Comparison of ENCODE assay signal across 8 cellular contexts in the genomic region with DNA sequence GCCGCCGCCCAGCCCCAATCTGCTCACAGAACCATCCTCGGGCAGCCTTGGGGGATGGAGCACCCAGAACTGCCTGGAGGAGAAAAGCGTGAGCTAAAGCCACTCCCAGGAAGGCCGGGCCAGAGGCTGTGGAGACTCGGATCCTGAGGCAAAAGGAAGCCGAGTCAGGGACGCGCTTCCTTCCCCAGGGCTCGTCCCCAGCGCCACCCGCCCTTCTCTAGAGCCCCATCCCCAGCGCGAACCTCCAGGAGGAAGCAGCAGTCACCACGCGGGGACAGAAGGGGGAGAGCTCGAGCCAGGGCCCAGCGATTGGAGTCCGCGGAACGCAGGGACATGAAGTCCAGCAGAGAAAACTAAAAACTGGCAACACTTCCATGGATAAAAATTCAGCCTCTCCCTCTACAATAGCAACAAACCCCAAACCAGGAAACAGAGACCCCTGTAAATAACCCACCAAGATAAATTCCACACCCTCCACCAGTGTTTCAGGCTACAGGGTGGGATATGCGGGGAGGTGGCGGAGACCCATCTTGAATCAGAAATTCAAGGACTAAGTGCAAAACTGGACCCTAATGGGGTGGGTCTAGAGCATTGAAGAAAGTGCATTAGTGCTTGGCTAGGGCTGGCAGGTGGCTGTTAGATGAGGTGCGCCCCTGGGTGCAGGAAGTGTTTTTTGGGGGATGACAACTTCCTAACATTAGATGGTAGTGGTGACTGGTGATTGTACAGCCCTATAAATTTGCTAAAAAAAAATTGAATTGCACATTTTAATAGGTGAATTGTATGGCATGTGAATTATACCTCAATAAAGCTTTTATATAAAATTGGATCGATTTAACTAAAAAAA.
DNase-seq lines count a peak whose midpoint lies in the region; TF ChIP-seq lines count a peak whose summit lies in the region.

No MANE protein-coding gene starts in this region.

- H3K36me3 Mint-ChIP-seq in activated CD4-positive, alpha-beta memory T cell treated with anti-CD3 and anti-CD28 coated beads, Interleukin-2, amount 10 ng/mL, durations not matched to agents 7 days and 5 days (ENCODE audit: low read depth), result peaks cover 14% of the 10 kb centered on the region

- H3K27me3 ChIP-seq in HUES6 (ENCODE audit: control insufficient read depth, insufficient read depth, low read length) (no peaks in the 10 kb centered on the region), vagina (no peaks in the 10 kb centered on the region)

- DNase-seq in CD1c-positive myeloid dendritic cell (ENCODE audit: extremely low spot score) (peak; percentile 88), fibroblast of the conjunctiva (ENCODE audit: low read depth) (peak; percentile 58), myocyte (ENCODE audit: low read depth) (peak; percentile 62), vagina (ENCODE audit: extremely low spot score in 2 of 2) (no peak), NCI-H2196 treated with DMSO at 0.1 percent for 48 hours (lab: John Stamatoyannopoulos, UW; ENCODE audit: unreplicated experiment) (no peak), NCI-H1092 treated with DMSO at 0.1 percent for 48 hours (lab: John Stamatoyannopoulos, UW) (no peak)
- peak; percentile 50 for DNase-seq in activated CD4-positive, alpha-beta memory T cell treated with anti-CD3 and anti-CD28 coated beads, Interleukin-2, amount 10 ng/mL, durations not matched to agents 7 days and 5 days

- H3K9me3 Mint-ChIP-seq in activated CD4-positive, alpha-beta memory T cell treated with anti-CD3 and anti-CD28 coated beads, Interleukin-2, amount 10 ng/mL, durations not matched to agents 7 days and 5 days, result peaks cover 7% of the 10 kb centered on the region

- H3K27ac ChIP-seq in HUES6 (ENCODE audit: low read depth, low read length), result no peak overlapping the region
- peak overlapping the region; percentile 60 for H3K27ac ChIP-seq in vagina

- CTCF ChIA-PET in activated CD4-positive, alpha-beta memory T cell treated with anti-CD3 and anti-CD28 coated beads, Interleukin-2, amount 10 ng/mL, durations not matched to agents 7 days and 5 days (lab: Charles Lee), result interaction anchor here (0.6 kb wide), 1 partner anchor 192 kb away, joined by 3 read pairs; no protein-coding TSS in a partner anchor

- H3K36me3 ChIP-seq in HUES6 (ENCODE audit: control insufficient read depth, insufficient read depth, low read length), result peaks cover 6% of the 10 kb centered on the region
- no peaks in the 10 kb centered on the region for H3K36me3 ChIP-seq in vagina

- H3K4me1 Mint-ChIP-seq in activated CD4-positive, alpha-beta memory T cell treated with anti-CD3 and anti-CD28 coated beads, Interleukin-2, amount 10 ng/mL, durations not matched to agents 7 days and 5 days, result peaks cover 7% of the 10 kb centered on the region

- H3K9ac ChIP-seq in HUES6 (ENCODE audit: low read length), result peak overlapping the region; percentile 9

- POLR2A ChIA-PET in activated CD4-positive, alpha-beta memory T cell treated with anti-CD3 and anti-CD28 coated beads, Interleukin-2, amount 10 ng/mL, durations not matched to agents 7 days and 5 days (lab: Charles Lee), result no interaction called here

- H3K27ac Mint-ChIP-seq in activated CD4-positive, alpha-beta memory T cell treated with anti-CD3 and anti-CD28 coated beads, Interleukin-2, amount 10 ng/mL, durations not matched to agents 7 days and 5 days, result no peak overlapping the region

- intact Hi-C loops in vagina (cut with DNase I), result no loop called here

- H3K9me3 ChIP-seq in HUES6 (ENCODE audit: control insufficient read depth, insufficient read depth, low read depth, low read length) (0 out of 2 replicates have a peak, but pooled peaks cover 4% of the 10 kb centered on the region), vagina (no peaks in the 10 kb centered on the region)

- no peaks in the 10 kb centered on the region for H3K27me3 Mint-ChIP-seq in activated CD4-positive, alpha-beta memory T cell treated with anti-CD3 and anti-CD28 coated beads, Interleukin-2, amount 10 ng/mL, durations not matched to agents 7 days and 5 days

- TF ChIP-seq POLR2A in vagina (IDR thresholded peaks at IDR 0.05), result no peak

- H3K4me1 ChIP-seq in HUES6 (ENCODE audit: control insufficient read depth, insufficient read depth, low read length) (no peaks in the 10 kb centered on the region), vagina (peaks cover 10% of the 10 kb centered on the region)

- H3K4me3 ChIP-seq in HUES6 (ENCODE audit: low read depth, low read length) (peak overlapping the region; percentile 43), vagina (peak overlapping the region in 1 of 2 donors; percentile 1)

- H3K4me3 Mint-ChIP-seq in activated CD4-positive, alpha-beta memory T cell treated with anti-CD3 and anti-CD28 coated beads, Interleukin-2, amount 10 ng/mL, durations not matched to agents 7 days and 5 days, result no peak overlapping the region

- TF ChIP-seq CTCF in vagina (IDR thresholded peaks at IDR 0.05), result peak; percentile 31 to 60 (median 60)

Comparison
In these comparisons a context has a peak if more than half of its experiments do, and no peak if none do; other contexts are left out.
1. DNase-seq: peak in CD1c-positive myeloid dendritic cell (single experiment), activated CD4-positive, alpha-beta memory T cell treated with anti-CD3 and anti-CD28 coated beads, Interleukin-2, amount 10 ng/mL, durations not matched to agents 7 days and 5 days (single experiment), fibroblast of the conjunctiva (single experiment) and myocyte (single experiment); none in vagina (0 of 2), NCI-H2196 treated with DMSO at 0.1 percent for 48 hours (single experiment) and NCI-H1092 treated with DMSO at 0.1 percent for 48 hours (single experiment).